Comparison of ENCODE assay signal across 10 cellular contexts in the genomic region with DNA sequence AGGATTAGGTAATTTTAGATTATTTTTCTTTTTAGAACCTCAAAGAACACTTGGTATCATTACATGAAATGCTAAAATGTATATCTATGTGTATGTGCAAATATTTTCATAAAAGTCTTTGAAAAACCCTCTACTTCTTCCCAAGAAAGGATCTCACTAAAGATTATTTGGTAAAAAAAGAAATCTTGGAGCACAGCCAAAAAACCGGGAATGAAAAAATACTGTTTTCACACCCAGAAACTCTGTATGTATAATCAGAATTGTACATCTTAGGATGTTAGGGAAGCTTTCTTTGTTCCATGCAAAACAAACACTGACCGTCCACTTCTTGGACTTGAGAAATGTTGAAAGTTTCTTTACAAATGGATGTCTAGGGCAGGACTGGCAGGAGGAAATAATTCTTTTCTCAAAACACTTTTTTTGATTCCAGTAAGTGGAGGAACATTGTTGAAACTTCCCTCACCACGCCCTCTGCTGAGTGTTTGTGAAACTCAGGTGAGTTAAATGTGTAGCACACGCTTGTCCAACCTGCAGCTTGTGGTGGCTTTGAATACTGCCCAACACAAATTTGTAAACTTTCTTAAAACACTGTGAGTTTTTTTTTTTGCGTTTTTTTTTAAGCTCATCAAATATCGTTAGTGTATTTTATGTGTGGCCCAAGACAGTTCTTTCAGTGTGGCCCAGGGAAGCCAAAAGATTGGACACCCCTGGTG. TPM values are rescaled to one million over a fixed set of nuclear protein-coding genes. Genes with fewer than 3 reads are reported as not detected.
A peak's percentile ranks its signal among the peaks of the same experiment; 100 is the strongest.
DNase-seq lines count a peak whose midpoint lies in the region; ATAC-seq, FAIRE-seq and TF ChIP-seq lines count a peak whose summit lies in the region.
"Had no signal": no experiment of that assay in that cellular context is flagged by ENCODE, and none has a peak within 500 bp of the region (broad histone marks: within the 10 kb centered on the region; RNA-seq: fewer than 3 reads in every experiment).

No MANE protein-coding gene starts in this region.

- peaks cover 19% of the 10 kb centered on the region for H3K4me1 Mint-ChIP-seq in osteocyte (ENCODE audit: unreplicated experiment)

- H3K4me2 ChIP-seq in K562 (ENCODE audit: insufficient read depth, low read length), result no peak overlapping the region

- no peak for TF ChIP-seq EP300 in K562 (IDR thresholded peaks at IDR 0.05; ENCODE audit: low read length)

- H3K9me3 ChIP-seq in K562 (replicated peaks; ENCODE audit: control insufficient read depth, insufficient read depth, low read depth, low read length), result no peaks in the 10 kb centered on the region
- H3K9me3 ChIP-seq: SJSA1 had no signal

- no TSS peak for BruUV-seq in K562 (replicated peaks; lab: Mats Ljungman, UMichigan)

- peak; percentile 83 for FAIRE-seq in GM18507 (lab: Jason Lieb, UNC)
- FAIRE-seq in K562 (lab: Jason Lieb, UNC), result no peak
- no peak for FAIRE-seq in D721Med (lab: Jason Lieb, UNC)

- no peak for TF ChIP-seq RAD21 in K562 (CRISPR knock-in tag; conservative IDR thresholded peaks at IDR 0.05 in 1 of 2, IDR thresholded peaks at IDR 0.05 in 1 of 2)

- H2AFZ ChIP-seq in K562 (ENCODE audit: low read depth, low read length), result no peak overlapping the region

- no peak for ATAC-seq in K562

- 56% methylated on average over 6 of the region's 6 CpGs for WGBS in K562 (ENCODE audit: insufficient coverage, low coverage, missing lambda C conversion rate)

- H3K9ac ChIP-seq in K562 (ENCODE audit: insufficient read depth in 1 of 2, low read depth in 2 of 2, low read length in 2 of 2), result no peak overlapping the region

- TF ChIP-seq CTCF in K562 (IDR thresholded peaks at IDR 0.05 in 2 of 3, conservative IDR thresholded peaks at IDR 0.05 in 1 of 3; ENCODE audit: insufficient read depth in 2 of 3, low read depth in 1 of 3, low read length in 3 of 3), result no peak
- no peak for TF ChIP-seq CTCF in osteocyte (IDR thresholded peaks at IDR 0.05)
- no peak for TF ChIP-seq CTCF in D721Med (IDR thresholded peaks at IDR 0.05; ENCODE audit: insufficient read depth, missing control alignments)

- peaks cover 11% of the 10 kb centered on the region for H3K36me3 Mint-ChIP-seq in osteocyte (ENCODE audit: unreplicated experiment)

- H3K9me3 Mint-ChIP-seq in osteocyte (ENCODE audit: unreplicated experiment), result no peaks in the 10 kb centered on the region

- CTCF ChIA-PET in K562 (lab: Yijun Ruan, JAX; ENCODE audit: low intra/inter-chr PET ratio), result interaction anchor here (1.1 kb wide), 1 partner anchor 26 kb away, joined by 3 read pairs; no protein-coding TSS in a partner anchor

- DNase-seq in GM18507 (ENCODE audit: extremely low spot score, insufficient read length, low read depth) (no peak), HT-29 (ENCODE audit: low spot score) (peak; percentile 69), K562 (ENCODE audit: extremely low read depth in 1 of 4, low spot score in 3 of 4) (no peak), osteocyte (ENCODE audit: extremely low spot score, unreplicated experiment) (no peak), NCI-H446 treated with DMSO at 0.1 percent for 48 hours (lab: John Stamatoyannopoulos, UW) (no peak), midbrain (lab: John Stamatoyannopoulos, UW) (no peak), D721Med (ENCODE audit: insufficient read length, low spot score) (no peak), NCI-H2196 treated with DMSO at 0.1 percent for 48 hours (lab: John Stamatoyannopoulos, UW; ENCODE audit: unreplicated experiment) (no peak)

- H3K36me3 ChIP-seq in K562 (ENCODE audit: control insufficient read depth, insufficient read depth, low read length), result peaks cover 14% of the 10 kb centered on the region; the same call in 1 of the 3 replicates
- H3K36me3 ChIP-seq: SJSA1 had no signal

- POLR2A ChIA-PET in K562 (lab: Yijun Ruan, JAX), result no interaction called here

- no peaks in the 10 kb centered on the region for H3K9me1 ChIP-seq in K562 (ENCODE audit: control insufficient read depth, insufficient read depth, low read length)

- no peaks in the 10 kb centered on the region for H3K27me3 Mint-ChIP-seq in osteocyte (ENCODE audit: unreplicated experiment)

- H3K79me2 ChIP-seq in K562 (ENCODE audit: control insufficient read depth, insufficient read depth, low read length), result peaks cover 59% of the 10 kb centered on the region

- intact Hi-C loops in K562 (cut with micrococcal nuclease), result no loop called here

- no peak overlapping the region for H3K4me3 Mint-ChIP-seq in osteocyte (ENCODE audit: unreplicated experiment)

- no peaks in the 10 kb centered on the region for H3K27me3 ChIP-seq in K562 (ENCODE audit: control insufficient read depth in 2 of 2, insufficient read depth in 2 of 2, low read length in 2 of 2)
- H3K27me3 ChIP-seq: SJSA1 had no signal

- in situ Hi-C loops in K562 (cut with MboI), result no loop called here

- TF ChIP-seq POLR2A in K562 (conservative IDR thresholded peaks at IDR 0.05), result no peak

- no peak overlapping the region for H3K4me3 ChIP-seq in K562
- H3K4me3 ChIP-seq: SJSA1 had no signal

- no peak overlapping the region for H3K27ac ChIP-seq in K562 (ENCODE audit: extremely low read depth, low read depth, low read length)
- H3K27ac ChIP-seq: HL-60, SJSA1 had no signal

- peaks cover 8% of the 10 kb centered on the region; the same call in 1 of the 2 replicates for H4K20me1 ChIP-seq in K562 (replicated peaks; ENCODE audit: control insufficient read depth, insufficient read depth, low read length)

- H3K4me1 ChIP-seq in K562 (replicated peaks in 1 of 2; ENCODE audit: control insufficient read depth in 2 of 2, insufficient read depth in 2 of 2, low read length in 2 of 2), result peaks cover 0 to 7% of the 10 kb centered on the region in 2 experiments; a peak in 2 of 5 replicates
- H3K4me1 ChIP-seq: SJSA1 had no signal

- peak overlapping the region; percentile 39 for H3K27ac Mint-ChIP-seq in osteocyte (ENCODE audit: unreplicated experiment)

TF ChIP-seq in K562, 482 proteins besides CTCF, POLR2A, EP300 and RAD21:
- TF ChIP-seq EWSR1 (IDR thresholded peaks at IDR 0.05; ENCODE audit: borderline replicate concordance, low read depth, partially characterized antibody) (no peak), NFIC (IDR thresholded peaks at IDR 0.05) (peak; percentile 69)
- TF ChIP-seq, protein P1, sequence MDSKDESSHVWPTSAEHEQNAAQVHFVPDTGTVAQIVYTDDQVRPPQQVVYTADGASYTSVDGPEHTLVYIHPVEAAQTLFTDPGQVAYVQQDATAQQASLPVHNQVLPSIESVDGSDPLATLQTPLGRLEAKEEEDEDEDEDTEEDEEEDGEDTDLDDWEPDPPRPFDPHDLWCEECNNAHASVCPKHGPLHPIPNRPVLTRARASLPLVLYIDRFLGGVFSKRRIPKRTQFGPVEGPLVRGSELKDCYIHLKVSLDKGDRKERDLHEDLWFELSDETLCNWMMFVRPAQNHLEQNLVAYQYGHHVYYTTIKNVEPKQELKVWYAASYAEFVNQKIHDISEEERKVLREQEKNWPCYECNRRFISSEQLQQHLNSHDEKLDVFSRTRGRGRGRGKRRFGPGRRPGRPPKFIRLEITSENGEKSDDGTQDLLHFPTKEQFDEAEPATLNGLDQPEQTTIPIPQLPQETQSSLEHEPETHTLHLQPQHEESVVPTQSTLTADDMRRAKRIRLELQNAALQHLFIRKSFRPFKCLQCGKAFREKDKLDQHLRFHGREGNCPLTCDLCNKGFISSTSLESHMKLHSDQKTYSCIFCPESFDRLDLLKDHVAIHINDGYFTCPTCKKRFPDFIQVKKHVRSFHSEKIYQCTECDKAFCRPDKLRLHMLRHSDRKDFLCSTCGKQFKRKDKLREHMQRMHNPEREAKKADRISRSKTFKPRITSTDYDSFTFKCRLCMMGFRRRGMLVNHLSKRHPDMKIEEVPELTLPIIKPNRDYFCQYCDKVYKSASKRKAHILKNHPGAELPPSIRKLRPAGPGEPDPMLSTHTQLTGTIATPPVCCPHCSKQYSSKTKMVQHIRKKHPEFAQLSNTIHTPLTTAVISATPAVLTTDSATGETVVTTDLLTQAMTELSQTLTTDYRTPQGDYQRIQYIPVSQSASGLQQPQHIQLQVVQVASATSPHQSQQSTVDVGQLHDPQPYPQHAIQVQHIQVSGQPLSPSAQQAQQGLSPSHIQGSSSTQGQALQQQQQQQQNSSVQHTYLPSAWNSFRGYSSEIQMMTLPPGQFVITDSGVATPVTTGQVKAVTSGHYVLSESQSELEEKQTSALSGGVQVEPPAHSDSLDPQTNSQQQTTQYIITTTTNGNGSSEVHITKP (IDR thresholded peaks at IDR 0.05; ENCODE audit: partially characterized antibody), result peak; percentile 82
TF ChIP-seq in K562: peak in this region for 2.

RNA-seq across cellular contexts. Expression of a gene that starts 26.5 kb away (rescaled TPM):
- 9.9 and 10.7 TPM in 2 replicates for total RNA-seq in HT-29 (2014; rRNA removed; shearing (Covaris generic))
- 20.0 and 27.1 TPM in 2 replicates for total RNA-seq in K562 (2011; cell fraction: chromatin; rRNA removed; ENCODE audit: low replicate concordance)
- total RNA-seq in K562 (2011; cell fraction: nucleolus; rRNA removed), result 14.5 and 16.6 TPM in 2 replicates
- 13.1 and 15.4 TPM in 2 replicates for total RNA-seq in K562 (2011; cell fraction: nucleoplasm; rRNA removed)
- total RNA-seq in K562 (2014; rRNA removed) (14.0 and 15.1 TPM in 2 replicates), K562 (2014; rRNA removed; fragmentation: Illumina TruSeq; extraction: Trizol) (19.0 and 21.2 TPM in 2 replicates), K562 (2015; rRNA removed; fragmentation: Illumina TruSeq; extraction: Trizol) (17.1 and 18.0 TPM in 2 replicates), K562 (2021) (16.5 and 16.9 TPM in 2 replicates), osteocyte (16.4 and 17.0 TPM in 2 replicates)
- polyA plus RNA-seq in K562 (2011; rRNA removed) (20.4 and 24.9 TPM in 2 replicates), K562 (2014; fragmentation: Illumina TruSeq; extraction: Trizol) (13.3 and 16.2 TPM in 2 replicates), K562 (2014; fragmentation: Nextera tagmentation; extraction: Ambion mirVana) (10 to 100 TPM in 1 of 2 experiments, 1 to 10 TPM in 1; 6.3 to 10.8 TPM), K562 (2014; rRNA removed) (15.3 and 15.9 TPM in 2 replicates)
- polyA plus RNA-seq in K562 (2011; cell fraction: cytosol; rRNA removed), result 10.5 and 13.3 TPM in 2 replicates
- polyA plus RNA-seq in K562 (2011; cell fraction: nucleus; rRNA removed), result 14.1 and 45.0 TPM in 2 replicates
- 13.0 and 13.2 TPM in 2 replicates for polyA plus RNA-seq in K562 (2012)
- 27.0 and 33.6 TPM in 2 replicates for polyA minus RNA-seq in K562 (2011; rRNA and poly(A)+ RNA removed)
- polyA minus RNA-seq in K562 (2011; cell fraction: cytosol; rRNA and poly(A)+ RNA removed), result 8.1 and 13.3 TPM in 2 replicates
- polyA minus RNA-seq in K562 (2011; cell fraction: nucleus; rRNA and poly(A)+ RNA removed), result 9.3 and 31.9 TPM in 2 replicates
